18 cellular contexts compared by ENCODE assay signal in genomic region chr2:157447031-157447430, GRCh38. TPM values are rescaled to one million over a fixed set of nuclear protein-coding genes. Genes with fewer than 3 reads are reported as not detected.
DNase-seq lines count a peak whose midpoint lies in the region; ATAC-seq, FAIRE-seq and TF ChIP-seq lines count a peak whose summit lies in the region.
"Had no signal": no experiment of that assay in that cellular context is flagged by ENCODE, and none has a peak within 500 bp of the region (broad histone marks: within the 10 kb centered on the region; RNA-seq: fewer than 3 reads in every experiment).

No MANE protein-coding gene starts in this region.

- no peak for TF ChIP-seq CTCF in activated B cell treated with CpG ODN at 0.5 μM for 24 hours (IDR thresholded peaks at IDR 0.05)

- peaks cover 5% of the 10 kb centered on the region for H3K27me3 Mint-ChIP-seq in CD4-positive, CD25-positive, alpha-beta regulatory T cell
- H3K27me3 Mint-ChIP-seq in activated B cell treated with CpG ODN at 0.5 μM for 24 hours (no peaks in the 10 kb centered on the region), memory B cell (no peaks in the 10 kb centered on the region)

- peak overlapping the region; percentile 52 to 91 (median 81) for H3K27ac Mint-ChIP-seq in CD4-positive, CD25-positive, alpha-beta regulatory T cell
- peak overlapping the region; percentile 18 for H3K27ac Mint-ChIP-seq in activated B cell treated with CpG ODN at 0.5 μM for 24 hours
- peak overlapping the region; percentile 53 for H3K27ac Mint-ChIP-seq in memory B cell
- H3K27ac Mint-ChIP-seq: WTC11 had no signal

- peak overlapping the region; percentile 52 for H3K27ac ChIP-seq in CD4-positive, CD25-positive, alpha-beta regulatory T cell (ENCODE audit: insufficient read depth, low read length, poor library complexity, severe bottlenecking)
- H3K27ac ChIP-seq: right lobe of liver, RWPE1 had no signal

- intact Hi-C loops in activated B cell treated with CpG ODN at 0.5 μM for 24 hours (cut with micrococcal nuclease): loop anchor here (1.0 kb wide), 1 partner anchor 9 kb away; no protein-coding TSS in a partner anchor

- H3K4me3 ChIP-seq in CD4-positive, CD25-positive, alpha-beta regulatory T cell (ENCODE audit: low read depth, low read length): peak overlapping the region; percentile 56
- H3K4me3 ChIP-seq: right lobe of liver had no signal

- peaks cover 46% of the 10 kb centered on the region for H3K4me1 ChIP-seq in CD4-positive, CD25-positive, alpha-beta regulatory T cell (ENCODE audit: control insufficient read depth, insufficient read depth, low read length, poor library complexity, severe bottlenecking)
- H3K4me1 ChIP-seq: right lobe of liver had no signal

- H3K4me1 Mint-ChIP-seq in CD4-positive, CD25-positive, alpha-beta regulatory T cell: peaks cover 23 to 58% (median 35%) of the 10 kb centered on the region in 4 donors
- H3K4me1 Mint-ChIP-seq in activated B cell treated with CpG ODN at 0.5 μM for 24 hours (peaks cover 35% of the 10 kb centered on the region), memory B cell (peaks cover 19% of the 10 kb centered on the region)
- H3K4me1 Mint-ChIP-seq: WTC11 had no signal

- peaks cover 4% of the 10 kb centered on the region for H3K36me3 ChIP-seq in CD4-positive, CD25-positive, alpha-beta regulatory T cell (ENCODE audit: control insufficient read depth, insufficient read depth, low read length)
- H3K36me3 ChIP-seq: right lobe of liver had no signal

- peak overlapping the region; percentile 30 to 76 (median 58) for H3K4me3 Mint-ChIP-seq in CD4-positive, CD25-positive, alpha-beta regulatory T cell
- no peak overlapping the region for H3K4me3 Mint-ChIP-seq in activated B cell treated with CpG ODN at 0.5 μM for 24 hours
- no peak overlapping the region for H3K4me3 Mint-ChIP-seq in memory B cell
- H3K4me3 Mint-ChIP-seq: WTC11 had no signal

- peak; percentile 35 for FAIRE-seq in GM18507 (lab: Jason Lieb, UNC)
- FAIRE-seq: astrocyte, HepG2 had no signal

- H3K9me3 Mint-ChIP-seq in CD4-positive, CD25-positive, alpha-beta regulatory T cell: peaks cover 0 to 3% (median 0%) of the 10 kb centered on the region in 7 donors
- no peaks in the 10 kb centered on the region for H3K9me3 Mint-ChIP-seq in activated B cell treated with CpG ODN at 0.5 μM for 24 hours
- no peaks in the 10 kb centered on the region for H3K9me3 Mint-ChIP-seq in memory B cell
- H3K9me3 Mint-ChIP-seq: WTC11 had no signal

- POLR2A ChIA-PET in activated B cell treated with CpG ODN at 0.5 μM for 24 hours (lab: Charles Lee): interaction anchor here (2.0 to 3.3 kb wide), 2 partner anchors 23 to 27 kb away, joined by 5 to 16 read pairs; no protein-coding TSS in a partner anchor

- CTCF ChIA-PET in activated B cell treated with CpG ODN at 0.5 μM for 24 hours (lab: Charles Lee): interaction anchor here (1.0 to 1.2 kb wide), 3 partner anchors 45 to 120 kb away, joined by 3 to 5 read pairs (median 4); no protein-coding TSS in a partner anchor

- DNase-seq in CD4-positive, CD25-positive, alpha-beta regulatory T cell: no peak
- DNase-seq in GM18507 (ENCODE audit: extremely low spot score, insufficient read length, low read depth): no peak
- no peak for DNase-seq in activated B cell treated with CpG ODN at 0.5 μM for 24 hours
- DNase-seq in memory B cell (ENCODE audit: low spot score in 2 of 2): no peak
- DNase-seq in GM19238 (ENCODE audit: insufficient read length, low spot score): no peak
- no peak for DNase-seq in cortex of kidney (lab: John Stamatoyannopoulos, UW)
- DNase-seq: GOT3, hypothalamus, midbrain, NCI-H1436 treated with DMSO at 0.1 percent for 48 hours, nucleus accumbens, right lobe of liver, substantia nigra had no signal

- no peaks in the 10 kb centered on the region for H3K9me3 ChIP-seq in CD4-positive, CD25-positive, alpha-beta regulatory T cell (ENCODE audit: control insufficient read depth in 2 of 2, low read length in 2 of 2)
- H3K9me3 ChIP-seq: right lobe of liver had no signal

- no peaks in the 10 kb centered on the region for H3K27me3 ChIP-seq in CD4-positive, CD25-positive, alpha-beta regulatory T cell (ENCODE audit: control insufficient read depth, insufficient read depth, low read length)
- H3K27me3 ChIP-seq: right lobe of liver had no signal

- peak; percentile 18 to 19 for ATAC-seq in CD4-positive, CD25-positive, alpha-beta regulatory T cell (ENCODE audit: low read depth in 2 of 2)
- ATAC-seq in activated B cell treated with CpG ODN at 0.5 μM for 24 hours (ENCODE audit: low read depth): no peak
- ATAC-seq in memory B cell (ENCODE audit: low read depth): no peak
- ATAC-seq in GM21423 (IDR thresholded peaks at IDR 0.05; ENCODE audit: unreplicated experiment): no peak
- ATAC-seq: HepG2, right lobe of liver, WTC11 had no signal

- H3K36me3 Mint-ChIP-seq in CD4-positive, CD25-positive, alpha-beta regulatory T cell: peaks cover 12% of the 10 kb centered on the region
- peaks cover 19% of the 10 kb centered on the region for H3K36me3 Mint-ChIP-seq in activated B cell treated with CpG ODN at 0.5 μM for 24 hours (ENCODE audit: low read depth)
- H3K36me3 Mint-ChIP-seq in memory B cell: peaks cover 3% of the 10 kb centered on the region
- H3K36me3 Mint-ChIP-seq: WTC11 had no signal

RNA-seq across cellular contexts. Expression of gene CYTIP, which starts 3.1 kb away (rescaled TPM):
- 454 TPM for total RNA-seq in CD4-positive, CD25-positive, alpha-beta regulatory T cell
- polyA plus RNA-seq in CD4-positive, CD25-positive, alpha-beta regulatory T cell: 100 to 1,000 TPM; 123 to 205 (median 150) TPM
- 129 and 130 TPM in 2 replicates for total RNA-seq in activated B cell treated with CpG ODN at 0.5 μM for 24 hours
- total RNA-seq: HepG2 had no signal
- polyA plus RNA-seq: HepG2 had no signal

Comparison
In these comparisons a context has a peak if more than half of its experiments do, and no peak if none do; other contexts are left out.
1. ATAC-seq: peak in CD4-positive, CD25-positive, alpha-beta regulatory T cell (2 of 2); none in activated B cell treated with CpG ODN at 0.5 μM for 24 hours (single experiment), memory B cell (single experiment) and GM21423 (single experiment).
2. H3K27ac Mint-ChIP-seq: peak in every context shown above with its lines; median percentile 81 in CD4-positive, CD25-positive, alpha-beta regulatory T cell; 53 in memory B cell; 18 in activated B cell treated with CpG ODN at 0.5 μM for 24 hours.
3. H3K4me3 Mint-ChIP-seq: peak in CD4-positive, CD25-positive, alpha-beta regulatory T cell (4 of 4); none in activated B cell treated with CpG ODN at 0.5 μM for 24 hours (single experiment) and memory B cell (single experiment).